35 cellular contexts compared by ENCODE assay signal in genomic region chr7:26048663-26049062, GRCh38.
"Had no signal": no experiment of that assay in that cellular context is flagged by ENCODE, and none has a peak within 500 bp of the region (broad histone marks: within the 10 kb centered on the region; RNA-seq: fewer than 3 reads in every experiment).

No MANE protein-coding gene starts in this region.

- H3K36me3 ChIP-seq: MG63 had no signal

- DNase-seq: Kasumi-1, MG63, MM.1S, MV-4-11, NCI-H1048, NCI-H1092, NCI-H1092 treated with DMSO at 0.1 percent for 48 hours, NCI-H1105, NCI-H1105 treated with DMSO at 0.1 percent for 48 hours, NCI-H1417, NCI-H1417 treated with DMSO at 0.1 percent for 48 hours, NCI-H1436, NCI-H1436 treated with DMSO at 0.1 percent for 48 hours, NCI-H146, NCI-H1694, NCI-H1694 treated with DMSO at 0.1 percent for 48 hours, NCI-H187, NCI-H187 treated with DMSO at 0.1 percent for 48 hours, NCI-H1930, NCI-H2029, NCI-H2029 treated with DMSO at 0.1 percent for 48 hours, NCI-H2081, NCI-H2081 treated with DMSO at 0.1 percent for 48 hours, NCI-H2107, NCI-H2171, NCI-H2171 treated with DMSO at 0.1 percent for 48 hours, NCI-H2227 treated with DMSO at 0.1 percent for 48 hours, NCI-H226, NCI-H345, NCI-H446, NCI-H446 treated with DMSO at 0.1 percent for 48 hours, NCI-H510A, NCI-H510A treated with DMSO at 0.1 percent for 48 hours, NCI-H524, NCI-H524 treated with DMSO at 0.1 percent for 48 hours had no signal

- H3K4me3 ChIP-seq: MG63 had no signal
